ENCODE assay signal across 1 cellular context in the genomic region with DNA sequence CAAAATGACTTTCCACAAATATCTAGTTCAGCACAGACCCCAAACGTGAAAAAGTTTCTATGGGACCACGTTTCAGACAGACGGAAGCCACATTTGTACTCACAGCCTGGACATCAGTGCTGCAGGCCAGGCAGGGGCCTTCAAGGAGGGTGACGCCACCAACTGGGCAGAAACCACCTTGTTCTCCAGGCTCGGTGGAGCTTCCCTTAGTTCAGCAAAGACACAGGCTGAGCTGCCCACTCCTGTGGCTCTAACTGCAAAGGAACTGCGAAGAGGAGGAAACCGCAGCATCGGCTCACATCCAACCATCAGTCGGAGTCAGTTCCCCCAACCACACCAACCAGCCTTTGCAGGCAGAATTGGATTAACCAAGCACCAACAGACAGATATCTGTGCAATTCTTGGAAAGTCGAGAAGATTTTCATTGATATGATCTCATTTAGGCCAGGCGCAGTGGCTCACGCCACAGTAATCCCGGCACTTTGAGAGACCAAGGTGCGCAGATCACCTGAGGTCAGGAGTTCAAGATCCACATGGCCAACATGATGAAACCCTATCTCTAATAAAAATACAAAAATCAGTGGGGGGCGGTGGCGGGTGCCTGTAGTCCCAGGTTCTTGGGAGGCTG.
TF ChIP-seq lines count a peak whose summit lies in the region.

No MANE protein-coding gene starts in this region.

TF ChIP-seq in K562, 482 proteins besides CTCF, POLR2A, EP300 and RAD21 (continued from another document):
- TF ChIP-seq ZNF184 (CRISPR knock-in tag; IDR thresholded peaks at IDR 0.05) (no peak), SMARCE1 (IDR thresholded peaks at IDR 0.05) (no peak), ARID4B (CRISPR knock-in tag; IDR thresholded peaks at IDR 0.05) (no peak), ZNF707 (CRISPR knock-in tag; conservative IDR thresholded peaks at IDR 0.05) (no peak), ZNF586 (CRISPR knock-in tag; conservative IDR thresholded peaks at IDR 0.05) (no peak), SPI1 (IDR thresholded peaks at IDR 0.05; ENCODE audit: borderline replicate concordance, low read depth, low read length) (no peak), PRPF4 (IDR thresholded peaks at IDR 0.05; ENCODE audit: insufficient read depth, low read depth, low read length, poor library complexity, severe bottlenecking) (no peak), NONO (IDR thresholded peaks at IDR 0.05; ENCODE audit: low read depth in 2 of 2, low read length in 1 of 2) (no peak), E2F1 (CRISPR knock-in tag; IDR thresholded peaks at IDR 0.05) (no peak), SAFB2 (IDR thresholded peaks at IDR 0.05; ENCODE audit: borderline replicate concordance, low read depth, low read length, severe bottlenecking) (no peak), PML (IDR thresholded peaks at IDR 0.05; ENCODE audit: low read length) (no peak), ZBTB49 (CRISPR knock-in tag; IDR thresholded peaks at IDR 0.05; ENCODE audit: borderline replicate concordance) (no peak), GTF2E2 (tag; IDR thresholded peaks at IDR 0.05) (no peak), MAFG (tag; conservative IDR thresholded peaks at IDR 0.05) (no peak)
- TF ChIP-seq, protein P1, sequence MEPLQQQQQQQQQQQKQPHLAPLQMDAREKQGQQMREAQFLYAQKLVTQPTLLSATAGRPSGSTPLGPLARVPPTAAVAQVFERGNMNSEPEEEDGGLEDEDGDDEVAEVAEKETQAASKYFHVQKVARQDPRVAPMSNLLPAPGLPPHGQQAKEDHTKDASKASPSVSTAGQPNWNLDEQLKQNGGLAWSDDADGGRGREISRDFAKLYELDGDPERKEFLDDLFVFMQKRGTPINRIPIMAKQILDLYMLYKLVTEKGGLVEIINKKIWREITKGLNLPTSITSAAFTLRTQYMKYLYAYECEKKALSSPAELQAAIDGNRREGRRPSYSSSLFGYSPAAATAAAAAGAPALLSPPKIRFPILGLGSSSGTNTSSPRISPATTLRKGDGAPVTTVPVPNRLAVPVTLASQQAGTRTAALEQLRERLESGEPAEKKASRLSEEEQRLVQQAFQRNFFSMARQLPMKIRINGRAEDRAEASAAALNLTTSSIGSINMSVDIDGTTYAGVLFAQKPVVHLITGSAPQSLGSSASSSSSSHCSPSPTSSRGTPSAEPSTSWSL (CRISPR knock-in tag; IDR thresholded peaks at IDR 0.05; ENCODE audit: borderline replicate concordance) = no peak
